8 cellular contexts compared by ENCODE assay signal in the genomic region with DNA sequence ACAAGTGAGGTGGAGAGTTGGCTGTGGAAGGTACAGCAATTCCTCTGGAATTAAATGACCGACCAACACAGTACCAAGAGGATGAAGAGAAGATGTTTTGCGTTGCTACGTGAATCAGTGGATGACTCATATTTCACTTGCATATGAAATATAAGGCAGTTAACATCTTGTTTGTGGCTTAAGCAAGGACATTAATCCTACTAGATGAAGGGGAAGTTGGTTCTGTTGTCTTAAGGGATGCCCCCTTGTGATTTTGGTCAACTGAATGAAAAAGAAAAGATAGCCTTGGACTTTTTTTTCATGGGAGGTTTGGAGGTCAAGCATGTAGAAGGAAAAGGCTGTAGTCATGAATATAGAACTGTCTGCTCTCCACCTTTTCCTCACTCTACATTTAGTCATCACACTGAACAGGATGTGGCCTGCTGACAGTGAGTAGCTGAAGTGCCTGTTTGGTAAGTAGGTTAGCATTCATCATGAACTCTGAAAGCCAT. TPM values are rescaled to one million over a fixed set of nuclear protein-coding genes. Genes with fewer than 3 reads are reported as not detected.
DNase-seq lines count a peak whose midpoint lies in the region; ATAC-seq lines count a peak whose summit lies in the region.

No MANE protein-coding gene starts in this region.

- no peak overlapping the region for H3K9ac ChIP-seq in adipocyte (ENCODE audit: low read length)

- H3K9me3 ChIP-seq in MG63 = no peaks in the 10 kb centered on the region
- no peaks in the 10 kb centered on the region for H3K9me3 ChIP-seq in adipocyte (ENCODE audit: control insufficient read depth, low read length)

- peaks cover 6% of the 10 kb centered on the region for H3K4me1 ChIP-seq in adipocyte (ENCODE audit: control insufficient read depth, insufficient read depth, low read length)

- no peak overlapping the region for H3K4me3 ChIP-seq in MG63
- H3K4me3 ChIP-seq in adipocyte (ENCODE audit: low read length) = no peak overlapping the region

- DNase-seq in activated T-cell treated with anti-CD3 and anti-CD28 coated beads for 48 hours (ENCODE audit: low read depth) (peak; percentile 13), MG63 (peak; percentile 57), adipocyte (ENCODE audit: low read depth) (peak; percentile 56), medulla oblongata (ENCODE audit: extremely low spot score) (peak; percentile 20), NCI-H82 (lab: John Stamatoyannopoulos, UW) (no peak), NCI-H748 treated with DMSO at 0.1 percent for 48 hours (lab: John Stamatoyannopoulos, UW) (no peak)
- no peak for DNase-seq in activated T-cell treated with anti-CD3 and anti-CD28 coated beads, Interleukin-2, amount 50 U/mL, for 1 hour

- H3K27me3 ChIP-seq in MG63 (no peaks in the 10 kb centered on the region), adipocyte (replicated peaks; ENCODE audit: control insufficient read depth, insufficient read depth, low read length) (no peaks in the 10 kb centered on the region)

- ATAC-seq in HG03139 (IDR thresholded peaks at IDR 0.05; ENCODE audit: unreplicated experiment) = no peak

- H3K36me3 ChIP-seq in MG63 = no peaks in the 10 kb centered on the region
- H3K36me3 ChIP-seq in adipocyte (ENCODE audit: control insufficient read depth, insufficient read depth, low read length, severe bottlenecking) = peaks cover 48% of the 10 kb centered on the region

RNA-seq across cellular contexts. Expression of a gene that starts 33.9 kb away (rescaled TPM):
- total RNA-seq in MG63 (2014; rRNA removed; shearing (Covaris generic); ENCODE audit: low replicate concordance) = 0.13 TPM in 1 of 2 replicates, not detected in the other

Comparison
In these comparisons a context has a peak if more than half of its experiments do, and no peak if none do; other contexts are left out.
1. DNase-seq: peak in activated T-cell treated with anti-CD3 and anti-CD28 coated beads for 48 hours (single experiment), MG63 (single experiment), adipocyte (single experiment) and medulla oblongata (single experiment); none in activated T-cell treated with anti-CD3 and anti-CD28 coated beads, Interleukin-2, amount 50 U/mL, for 1 hour (single experiment), NCI-H82 (single experiment) and NCI-H748 treated with DMSO at 0.1 percent for 48 hours (single experiment).